ENCODE assay signal across 10 cellular contexts in the genomic region with DNA sequence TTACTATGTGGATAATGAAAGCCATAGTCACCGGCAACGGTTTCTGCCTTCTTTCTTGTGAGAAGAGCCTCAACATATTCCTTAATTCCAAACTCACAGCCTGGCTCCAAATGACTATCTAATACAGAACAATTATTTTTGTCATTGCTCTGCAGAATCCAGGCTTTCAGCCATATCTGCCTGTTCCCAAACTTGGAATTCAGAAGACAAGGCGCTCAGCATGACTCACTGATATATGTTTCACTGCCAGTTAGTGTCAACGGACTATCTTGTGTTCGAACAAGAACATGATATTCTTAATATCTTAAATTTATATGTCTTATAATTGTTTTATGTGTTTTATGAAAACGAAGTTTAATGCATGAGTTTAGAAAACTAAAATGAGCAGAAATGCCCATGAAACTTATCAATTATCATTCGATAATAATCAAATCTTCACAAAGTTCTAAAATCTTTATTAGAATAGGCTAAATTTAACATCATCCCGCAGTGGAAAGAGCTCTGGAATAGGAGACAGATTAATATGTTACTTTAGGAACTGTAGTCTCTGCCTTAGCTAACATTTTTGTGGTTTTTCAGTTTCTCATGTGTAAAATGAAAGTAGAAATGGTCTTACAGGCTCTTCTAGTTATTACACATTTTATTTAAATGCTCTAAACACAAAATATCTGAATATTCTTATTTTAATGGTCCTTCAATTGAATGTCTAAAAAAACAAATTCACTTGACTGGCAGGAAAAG.
DNase-seq lines count a peak whose midpoint lies in the region; ATAC-seq, FAIRE-seq and TF ChIP-seq lines count a peak whose summit lies in the region.
"Had no signal": no experiment of that assay in that cellular context is flagged by ENCODE, and none has a peak within 500 bp of the region (broad histone marks: within the 10 kb centered on the region; RNA-seq: fewer than 3 reads in every experiment).

No MANE protein-coding gene starts in this region.

- peaks cover 9% of the 10 kb centered on the region for H3K4me1 ChIP-seq in A549
- no peaks in the 10 kb centered on the region for H3K4me1 ChIP-seq in left lung
- H3K4me1 ChIP-seq in CD4-positive, alpha-beta memory T cell (ENCODE audit: insufficient read depth, low read length): peaks cover 6% of the 10 kb centered on the region

- H3K27ac ChIP-seq in A549 (no peak overlapping the region), brain microvascular endothelial cell (peak overlapping the region; percentile 59), left lung (peak overlapping the region in 1 of 2 donors; percentile 14)
- H3K27ac ChIP-seq in CD4-positive, alpha-beta memory T cell (ENCODE audit: low read depth, low read length): no peak overlapping the region
- H3K27ac ChIP-seq: cardiac muscle cell had no signal

- POLR2A ChIA-PET in A549 (lab: Yijun Ruan, JAX): no interaction called here
- POLR2A ChIA-PET in CD4-positive, alpha-beta memory T cell (lab: Charles Lee; ENCODE audit: partially characterized antibody): interaction anchor here (0.7 kb wide), 1 partner anchor 20 kb away, joined by 3 read pairs; no protein-coding TSS in a partner anchor

- H3K9me3 ChIP-seq in A549: no peaks in the 10 kb centered on the region
- no peaks in the 10 kb centered on the region for H3K9me3 ChIP-seq in left lung
- H3K9me3 ChIP-seq in CD4-positive, alpha-beta memory T cell (ENCODE audit: control insufficient read depth in 1 of 2, low read length in 2 of 2): no peaks in the 10 kb centered on the region

- intact Hi-C loops in left lung (cut with DNase I): no loop called here
- intact Hi-C loops in CD4-positive, alpha-beta memory T cell (cut with micrococcal nuclease): no loop called here

- TF ChIP-seq EP300 in A549 (IDR thresholded peaks at IDR 0.05): no peak

- CTCF ChIA-PET in A549 (lab: Yijun Ruan, JAX): no interaction called here
- CTCF ChIA-PET in CD4-positive, alpha-beta memory T cell (lab: Charles Lee; ENCODE audit: partially characterized antibody): no interaction called here

- no peaks in the 10 kb centered on the region for H3K27me3 Mint-ChIP-seq in CD4-positive, alpha-beta memory T cell

- TF ChIP-seq POLR2A in A549 (IDR thresholded peaks at IDR 0.05; ENCODE audit: low read length): no peak

- no peaks in the 10 kb centered on the region for H3K27me3 ChIP-seq in brain microvascular endothelial cell (replicated peaks)
- H3K27me3 ChIP-seq in left lung: no peaks in the 10 kb centered on the region
- H3K27me3 ChIP-seq in CD4-positive, alpha-beta memory T cell (ENCODE audit: insufficient read depth, low read length): no peaks in the 10 kb centered on the region
- H3K27me3 ChIP-seq: cardiac muscle cell had no signal

- H3K4me3 Mint-ChIP-seq in CD4-positive, alpha-beta memory T cell: no peak overlapping the region

- TF ChIP-seq RAD21 in A549 (conservative IDR thresholded peaks at IDR 0.05 in 1 of 2, IDR thresholded peaks at IDR 0.05 in 1 of 2): no peak

- DNase-seq in A549 (ENCODE audit: low read depth in 1 of 2, low spot score in 1 of 2) (no peak), brain microvascular endothelial cell (peak; percentile 58), NCI-H345 (lab: John Stamatoyannopoulos, UW) (no peak), left lung (no peak), urothelium cell line (ENCODE audit: low spot score) (no peak)
- DNase-seq in CD4-positive, alpha-beta memory T cell: no peak

- no peak overlapping the region for H3K27ac Mint-ChIP-seq in CD4-positive, alpha-beta memory T cell

- H3K9me3 Mint-ChIP-seq in CD4-positive, alpha-beta memory T cell: peaks cover 0 to 2% (median 0%) of the 10 kb centered on the region in 8 donors

- in situ Hi-C loops in brain microvascular endothelial cell (cut with HindIII; ENCODE audit: low pct_ligation_motif_present, low sequenced_read_pairs): no loop called here

- no peaks in the 10 kb centered on the region for H3K36me3 ChIP-seq in brain microvascular endothelial cell (replicated peaks)
- H3K36me3 ChIP-seq in left lung: no peaks in the 10 kb centered on the region
- no peaks in the 10 kb centered on the region for H3K36me3 ChIP-seq in CD4-positive, alpha-beta memory T cell (ENCODE audit: insufficient read depth, low read length)
- H3K36me3 ChIP-seq: cardiac muscle cell had no signal

- 72% methylated on average over 8 of the region's 8 CpGs for WGBS in A549 (ENCODE audit: missing lambda C conversion rate)

- no peak for TF ChIP-seq CTCF in A549 (IDR thresholded peaks at IDR 0.05)
- no peak for TF ChIP-seq CTCF in brain microvascular endothelial cell (IDR thresholded peaks at IDR 0.05; ENCODE audit: low read depth, low read length, missing control alignments)
- no peak for TF ChIP-seq CTCF in left lung (IDR thresholded peaks at IDR 0.05)

- FAIRE-seq in A549 (lab: Jason Lieb, UNC): no peak
- no peak for FAIRE-seq in urothelium cell line (lab: Jason Lieb, UNC)

- peaks cover 4 to 11% (median 8%) of the 10 kb centered on the region in 4 donors for H3K4me1 Mint-ChIP-seq in CD4-positive, alpha-beta memory T cell

- no peaks in the 10 kb centered on the region for H3K36me3 Mint-ChIP-seq in CD4-positive, alpha-beta memory T cell

- ATAC-seq in A549 (no peak), GM19372 (IDR thresholded peaks at IDR 0.05; ENCODE audit: low read depth, unreplicated experiment) (peak; percentile 77), HG03135 (IDR thresholded peaks at IDR 0.05; ENCODE audit: unreplicated experiment) (peak; percentile 78), left lung (no peak)
- ATAC-seq: Panc1 had no signal

- peak overlapping the region; percentile 38; the same call in 1 of the 3 replicates for H3K4me2 ChIP-seq in A549

- H3K4me3 ChIP-seq in A549 (no peak overlapping the region), brain microvascular endothelial cell (ENCODE audit: low read depth, low read length) (no peak overlapping the region), left lung (no peak overlapping the region)
- no peak overlapping the region for H3K4me3 ChIP-seq in CD4-positive, alpha-beta memory T cell (ENCODE audit: low read length in 2 of 2)
- H3K4me3 ChIP-seq: cardiac muscle cell had no signal

TF ChIP-seq in A549, 52 proteins besides CTCF, POLR2A, EP300 and RAD21 (continues in another document):
- TF ChIP-seq ZC3H11A (IDR thresholded peaks at IDR 0.05): no peak
- no peak for TF ChIP-seq CHD2 (IDR thresholded peaks at IDR 0.05; ENCODE audit: low read length, partially characterized antibody)
- no peak for TF ChIP-seq MAFK (IDR thresholded peaks at IDR 0.05; ENCODE audit: partially characterized antibody)
- TF ChIP-seq ESRRA (IDR thresholded peaks at IDR 0.05; ENCODE audit: borderline replicate concordance, low read length): no peak
- TF ChIP-seq BHLHE40 (IDR thresholded peaks at IDR 0.05; ENCODE audit: low read depth, low read length): no peak
- TF ChIP-seq SREBF2 (IDR thresholded peaks at IDR 0.05): no peak
- TF ChIP-seq, protein P1, sequence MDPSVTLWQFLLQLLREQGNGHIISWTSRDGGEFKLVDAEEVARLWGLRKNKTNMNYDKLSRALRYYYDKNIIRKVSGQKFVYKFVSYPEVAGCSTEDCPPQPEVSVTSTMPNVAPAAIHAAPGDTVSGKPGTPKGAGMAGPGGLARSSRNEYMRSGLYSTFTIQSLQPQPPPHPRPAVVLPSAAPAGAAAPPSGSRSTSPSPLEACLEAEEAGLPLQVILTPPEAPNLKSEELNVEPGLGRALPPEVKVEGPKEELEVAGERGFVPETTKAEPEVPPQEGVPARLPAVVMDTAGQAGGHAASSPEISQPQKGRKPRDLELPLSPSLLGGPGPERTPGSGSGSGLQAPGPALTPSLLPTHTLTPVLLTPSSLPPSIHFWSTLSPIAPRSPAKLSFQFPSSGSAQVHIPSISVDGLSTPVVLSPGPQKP (IDR thresholded peaks at IDR 0.05; ENCODE audit: low read depth, low read length): no peak
- TF ChIP-seq, protein P2, sequence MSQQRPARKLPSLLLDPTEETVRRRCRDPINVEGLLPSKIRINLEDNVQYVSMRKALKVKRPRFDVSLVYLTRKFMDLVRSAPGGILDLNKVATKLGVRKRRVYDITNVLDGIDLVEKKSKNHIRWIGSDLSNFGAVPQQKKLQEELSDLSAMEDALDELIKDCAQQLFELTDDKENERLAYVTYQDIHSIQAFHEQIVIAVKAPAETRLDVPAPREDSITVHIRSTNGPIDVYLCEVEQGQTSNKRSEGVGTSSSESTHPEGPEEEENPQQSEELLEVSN (IDR thresholded peaks at IDR 0.05; ENCODE audit: borderline replicate concordance, low read depth): no peak
- TF ChIP-seq, protein P3, sequence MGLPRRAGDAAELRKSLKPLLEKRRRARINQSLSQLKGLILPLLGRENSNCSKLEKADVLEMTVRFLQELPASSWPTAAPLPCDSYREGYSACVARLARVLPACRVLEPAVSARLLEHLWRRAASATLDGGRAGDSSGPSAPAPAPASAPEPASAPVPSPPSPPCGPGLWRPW (IDR thresholded peaks at IDR 0.05): no peak
- no peak for TF ChIP-seq ZNF302 (CRISPR knock-in tag; IDR thresholded peaks at IDR 0.05)
- no peak for TF ChIP-seq RCOR1 (IDR thresholded peaks at IDR 0.05; ENCODE audit: low read depth, low read length)
- TF ChIP-seq, protein P4, sequence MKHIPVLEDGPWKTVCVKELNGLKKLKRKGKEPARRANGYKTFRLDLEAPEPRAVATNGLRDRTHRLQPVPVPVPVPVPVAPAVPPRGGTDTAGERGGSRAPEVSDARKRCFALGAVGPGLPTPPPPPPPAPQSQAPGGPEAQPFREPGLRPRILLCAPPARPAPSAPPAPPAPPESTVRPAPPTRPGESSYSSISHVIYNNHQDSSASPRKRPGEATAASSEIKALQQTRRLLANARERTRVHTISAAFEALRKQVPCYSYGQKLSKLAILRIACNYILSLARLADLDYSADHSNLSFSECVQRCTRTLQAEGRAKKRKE (CRISPR knock-in tag; IDR thresholded peaks at IDR 0.05; ENCODE audit: low read depth): no peak
- no peak for TF ChIP-seq TP53 (CRISPR knock-in tag; IDR thresholded peaks at IDR 0.05)
- TF ChIP-seq NPAS2 (CRISPR knock-in tag; IDR thresholded peaks at IDR 0.05; ENCODE audit: borderline replicate concordance): no peak
- no peak for TF ChIP-seq EHMT2 (IDR thresholded peaks at IDR 0.05; ENCODE audit: low read depth)
- no peak for TF ChIP-seq ZSCAN20 (CRISPR knock-in tag; IDR thresholded peaks at IDR 0.05)
- TF ChIP-seq, protein P5, sequence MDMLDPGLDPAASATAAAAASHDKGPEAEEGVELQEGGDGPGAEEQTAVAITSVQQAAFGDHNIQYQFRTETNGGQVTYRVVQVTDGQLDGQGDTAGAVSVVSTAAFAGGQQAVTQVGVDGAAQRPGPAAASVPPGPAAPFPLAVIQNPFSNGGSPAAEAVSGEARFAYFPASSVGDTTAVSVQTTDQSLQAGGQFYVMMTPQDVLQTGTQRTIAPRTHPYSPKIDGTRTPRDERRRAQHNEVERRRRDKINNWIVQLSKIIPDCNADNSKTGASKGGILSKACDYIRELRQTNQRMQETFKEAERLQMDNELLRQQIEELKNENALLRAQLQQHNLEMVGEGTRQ (IDR thresholded peaks at IDR 0.05): no peak

Comparison
In these comparisons a context has a peak if more than half of its experiments do, and no peak if none do; other contexts are left out.
1. ATAC-seq: peak in GM19372 (single experiment) and HG03135 (single experiment); none in A549 (0 of 2) and left lung (single experiment).